Comparison of ENCODE assay signal across 9 cellular contexts in the genomic region with DNA sequence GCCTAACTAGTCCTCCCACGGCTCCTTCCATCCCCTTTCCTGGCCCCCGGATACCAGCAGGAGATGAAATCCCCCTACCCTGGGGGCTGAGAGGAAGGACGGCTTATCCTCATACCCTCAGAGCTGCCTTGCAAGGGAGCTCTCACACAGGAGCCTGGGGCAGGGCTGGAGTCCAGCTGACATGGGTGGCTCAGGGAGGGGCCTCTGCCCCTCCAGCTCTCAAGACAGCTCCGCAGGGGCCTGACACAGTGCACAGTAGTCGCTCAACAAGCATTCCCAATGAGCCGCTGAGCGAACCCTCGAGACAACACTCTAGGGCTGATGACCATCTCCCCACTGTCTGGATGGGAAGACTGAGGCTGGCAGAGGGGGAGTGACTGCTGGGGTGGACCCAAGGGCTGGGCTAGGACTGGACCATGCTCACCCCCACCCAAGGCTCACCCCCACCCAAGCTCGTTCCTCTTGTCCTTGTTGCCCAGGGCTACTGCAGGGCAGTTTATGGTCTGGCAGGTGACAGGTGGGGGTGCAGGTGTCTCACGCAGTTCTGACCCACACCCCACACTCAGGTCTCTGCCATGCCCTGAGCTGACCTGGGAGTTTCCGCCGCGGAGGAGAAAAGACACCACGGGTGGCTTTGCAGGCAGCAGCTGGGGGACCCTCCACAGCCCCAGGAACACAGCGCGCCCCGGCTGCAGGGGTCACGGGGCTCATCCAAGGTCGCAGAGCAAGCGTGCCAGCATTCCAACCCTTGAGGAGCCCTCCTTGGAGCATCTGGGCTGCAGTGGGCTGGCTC. TPM values are rescaled to one million over a fixed set of nuclear protein-coding genes. Genes with fewer than 3 reads are reported as not detected.
DNase-seq lines count a peak whose midpoint lies in the region; ATAC-seq, FAIRE-seq and TF ChIP-seq lines count a peak whose summit lies in the region.
"Had no signal": no experiment of that assay in that cellular context is flagged by ENCODE, and none has a peak within 500 bp of the region (broad histone marks: within the 10 kb centered on the region; RNA-seq: fewer than 3 reads in every experiment).

No MANE protein-coding gene starts in this region.

- H3K4me1 ChIP-seq in adipocyte (ENCODE audit: control insufficient read depth, insufficient read depth, low read length) (peaks cover 56% of the 10 kb centered on the region), keratinocyte (ENCODE audit: control insufficient read depth, extremely low read depth, insufficient read depth, low read length) (peaks cover 60% of the 10 kb centered on the region)

- peak overlapping the region; percentile 94 for H3K9ac ChIP-seq in adipocyte (ENCODE audit: low read length)
- H3K9ac ChIP-seq in keratinocyte (ENCODE audit: control insufficient read depth, extremely low read depth, insufficient read depth, low read length) = peak overlapping the region; percentile 88

- H3K9me3 ChIP-seq in adipocyte (ENCODE audit: control insufficient read depth, low read length) = no peaks in the 10 kb centered on the region
- H3K9me3 ChIP-seq in keratinocyte (ENCODE audit: control insufficient read depth, low read depth, low read length) = no peaks in the 10 kb centered on the region
- H3K9me3 ChIP-seq: left lung had no signal

- DNase-seq in T-helper 2 cell treated with Interferon-gamma antibody and Interleukin-4, amounts not matched to agents 5 μg/mL and 100 μg/mL, for 36 hours (ENCODE audit: low spot score) = no peak
- no peak for DNase-seq in T-helper 2 cell
- no peak for DNase-seq in adipocyte (ENCODE audit: low read depth)
- DNase-seq in keratinocyte (ENCODE audit: low read depth, low spot score) = no peak
- DNase-seq in substantia nigra (lab: John Stamatoyannopoulos, UW) = no peak
- no peak for DNase-seq in activated CD4-positive, alpha-beta T cell treated with anti-CD3 and anti-CD28 coated beads, Interleukin-2, amount 50 U/mL, for 1 hour

- peak overlapping the region; percentile 96 for H3K4me2 ChIP-seq in keratinocyte (ENCODE audit: control insufficient read depth, extremely low read depth, insufficient read depth, low read depth, low read length)

- H3K27me3 ChIP-seq in adipocyte (replicated peaks; ENCODE audit: control insufficient read depth, insufficient read depth, low read length) (no peaks in the 10 kb centered on the region), keratinocyte (ENCODE audit: control insufficient read depth, extremely low read depth, insufficient read depth, low read length) (no peaks in the 10 kb centered on the region)
- H3K27me3 ChIP-seq: left lung had no signal

- peak overlapping the region; percentile 29 for H3K4me3 Mint-ChIP-seq in T-helper 2 cell treated with Interferon-gamma antibody and Interleukin-4, amounts not matched to agents 5 μg/mL and 100 μg/mL, for 36 hours

- H3K27ac ChIP-seq in keratinocyte (ENCODE audit: control insufficient read depth, insufficient read depth, low read length) (no peak overlapping the region), substantia nigra (ENCODE audit: low read depth, low read length, poor library complexity, severe bottlenecking) (peak overlapping the region; percentile 99)

- no peak for TF ChIP-seq CTCF in keratinocyte (optimal IDR thresholded peaks at IDR 0.05 in 1 of 3, IDR thresholded peaks at IDR 0.05 in 1 of 3, conservative IDR thresholded peaks at IDR 0.05 in 1 of 3; ENCODE audit: extremely low read depth in 1 of 3, insufficient read depth in 2 of 3, low read length in 3 of 3)

- H3K4me1 Mint-ChIP-seq in T-helper 2 cell treated with Interferon-gamma antibody and Interleukin-4, amounts not matched to agents 5 μg/mL and 100 μg/mL, for 36 hours (ENCODE audit: low read depth) = peaks cover 3% of the 10 kb centered on the region

- no peaks in the 10 kb centered on the region for H3K27me3 Mint-ChIP-seq in T-helper 2 cell treated with Interferon-gamma antibody and Interleukin-4, amounts not matched to agents 5 μg/mL and 100 μg/mL, for 36 hours (ENCODE audit: low read depth)

- H3K4me3 ChIP-seq in adipocyte (ENCODE audit: low read length) (peak overlapping the region; percentile 88), keratinocyte (ENCODE audit: control insufficient read depth in 2 of 3, extremely low read depth in 1 of 3, insufficient read depth in 2 of 3, low read depth in 1 of 3, low read length in 3 of 3) (peak overlapping the region; percentile 85 to 92 (median 92))

- dilution Hi-C loops in keratinocyte (cut with MboI; ENCODE audit: extremely low pct_ligation_motif_present, low sequenced_read_pairs) = no loop called here

- H3K36me3 ChIP-seq in adipocyte (ENCODE audit: control insufficient read depth, insufficient read depth, low read length, severe bottlenecking) = peaks cover 9% of the 10 kb centered on the region
- H3K36me3 ChIP-seq in keratinocyte (ENCODE audit: control insufficient read depth in 2 of 2, extremely low read depth in 1 of 2, insufficient read depth in 2 of 2, low read length in 2 of 2) = peaks cover 5 to 18% of the 10 kb centered on the region in 2 experiments

- FAIRE-seq in keratinocyte (lab: Jason Lieb, UNC) = no peak

- peaks cover 73% of the 10 kb centered on the region for H3K79me2 ChIP-seq in keratinocyte (ENCODE audit: control insufficient read depth, insufficient read depth, low read length)

- ATAC-seq in GM18519 (IDR thresholded peaks at IDR 0.05; ENCODE audit: low FRiP score, unreplicated experiment) (no peak), GM21786 (IDR thresholded peaks at IDR 0.05; ENCODE audit: unreplicated experiment) (no peak)

- peaks cover 3% of the 10 kb centered on the region for H3K36me3 Mint-ChIP-seq in T-helper 2 cell treated with Interferon-gamma antibody and Interleukin-4, amounts not matched to agents 5 μg/mL and 100 μg/mL, for 36 hours (ENCODE audit: low read depth)

- H3K9me3 Mint-ChIP-seq in T-helper 2 cell treated with Interferon-gamma antibody and Interleukin-4, amounts not matched to agents 5 μg/mL and 100 μg/mL, for 36 hours = no peaks in the 10 kb centered on the region

- peaks cover 33% of the 10 kb centered on the region for H4K20me1 ChIP-seq in keratinocyte (ENCODE audit: control insufficient read depth, extremely low read depth, insufficient read depth, low read length)

- H2AFZ ChIP-seq in keratinocyte (ENCODE audit: control insufficient read depth, low read length) = no peak overlapping the region

- no peak overlapping the region for H3K27ac Mint-ChIP-seq in T-helper 2 cell treated with Interferon-gamma antibody and Interleukin-4, amounts not matched to agents 5 μg/mL and 100 μg/mL, for 36 hours

- H3K9me1 ChIP-seq in keratinocyte (ENCODE audit: control insufficient read depth, extremely low read depth, insufficient read depth, low read length) = no peaks in the 10 kb centered on the region

RNA-seq across cellular contexts. Expression of a gene that starts 3.9 kb away (rescaled TPM):
- 3.7 to 9.8 TPM (median 7.2 TPM) in 3 replicates for polyA plus RNA-seq in keratinocyte
- polyA plus RNA-seq in keratinocyte (2011; ENCODE audit: low read depth) = 18.6 TPM
- 4.8 and 14.2 TPM in 2 replicates for polyA plus RNA-seq in keratinocyte (2011; cell fraction: cytosol; rRNA removed)
- 15.6 and 25.3 TPM in 2 replicates for polyA plus RNA-seq in keratinocyte (2011; cell fraction: nucleus; rRNA removed)
- 23.6 and 24.7 TPM in 2 replicates for polyA plus RNA-seq in keratinocyte (2012; ENCODE audit: low replicate concordance)
- polyA minus RNA-seq in keratinocyte = 5.2 to 12.8 TPM (median 7.7 TPM) in 3 replicates
- 60.4 TPM for polyA minus RNA-seq in keratinocyte (2011; cell fraction: cytosol; rRNA and poly(A)+ RNA removed)
- 35.8 and 46.1 TPM in 2 replicates for polyA minus RNA-seq in keratinocyte (2011; cell fraction: nucleus; rRNA and poly(A)+ RNA removed)

RNA-seq across cellular contexts. Expression of a gene that starts 55.2 kb away (rescaled TPM):
- polyA plus RNA-seq in keratinocyte = 6.1 to 11.4 TPM (median 7.5 TPM) in 3 replicates
- polyA plus RNA-seq in keratinocyte (2011; ENCODE audit: low read depth) = 18.7 TPM
- 6.4 and 13.1 TPM in 2 replicates for polyA plus RNA-seq in keratinocyte (2011; cell fraction: cytosol; rRNA removed)
- 12.7 and 17.1 TPM in 2 replicates for polyA plus RNA-seq in keratinocyte (2011; cell fraction: nucleus; rRNA removed)
- 20.0 and 20.7 TPM in 2 replicates for polyA plus RNA-seq in keratinocyte (2012; ENCODE audit: low replicate concordance)
- polyA minus RNA-seq in keratinocyte = 7.4 to 42.2 TPM (median 7.6 TPM) in 3 replicates
- polyA minus RNA-seq in keratinocyte (2011; cell fraction: cytosol; rRNA and poly(A)+ RNA removed) = 7.7 TPM
- 8.4 and 9.0 TPM in 2 replicates for polyA minus RNA-seq in keratinocyte (2011; cell fraction: nucleus; rRNA and poly(A)+ RNA removed)
